Comparison of ENCODE assay signal across 8 cellular contexts in the genomic region with DNA sequence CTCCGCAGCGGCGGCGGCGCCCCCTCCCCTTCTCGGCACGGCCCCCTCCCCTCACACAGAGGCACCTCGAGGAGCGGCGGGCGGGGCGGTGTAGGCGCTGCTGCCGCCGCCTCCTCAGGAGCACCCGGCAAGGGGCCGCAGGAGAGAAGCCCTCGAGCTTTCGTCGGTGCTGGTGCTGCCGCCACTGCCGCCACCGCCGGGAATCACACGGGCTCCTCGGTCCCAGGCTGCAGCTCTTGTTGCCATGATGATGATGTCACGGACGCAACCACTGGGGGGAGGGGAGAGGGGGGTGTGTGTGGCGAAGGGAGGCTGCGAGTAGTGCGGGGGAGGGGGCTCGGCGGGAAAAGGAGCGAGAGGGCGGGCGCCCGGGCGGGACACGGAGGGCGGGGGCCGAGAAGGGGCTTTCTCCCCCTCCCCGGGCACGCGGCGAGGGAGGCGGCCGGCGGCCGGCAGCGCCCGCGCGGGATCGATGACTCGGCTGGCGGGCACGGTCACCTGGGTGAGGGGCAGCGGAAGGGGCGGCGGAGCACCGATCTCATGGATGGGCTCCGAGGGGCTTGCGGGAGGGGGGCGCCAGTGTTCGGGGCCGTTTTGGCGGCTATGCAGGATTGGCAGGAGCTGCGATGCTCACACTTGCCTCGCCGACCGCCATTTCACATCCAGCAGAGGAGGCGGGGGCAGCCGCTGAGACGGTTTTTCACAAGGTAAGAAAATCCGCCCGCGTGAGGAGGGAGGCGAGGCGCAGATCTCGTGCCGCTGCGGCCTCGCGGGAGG. TPM values are rescaled to one million over a fixed set of nuclear protein-coding genes. Genes with fewer than 3 reads are reported as not detected.
DNase-seq lines count a peak whose midpoint lies in the region; TF ChIP-seq lines count a peak whose summit lies in the region.

TSS of gene REV3L (minus strand) at position 260 of the 777 bp plus-strand sequence. CDS start 330 bp downstream, outside the sequence.

- peak within 1 kb of the TSS; percentile 72 for H2AFZ ChIP-seq in SK-N-SH (ENCODE audit: low read depth)
- H2AFZ ChIP-seq in osteoblast (ENCODE audit: low read length), result peak within 1 kb of the TSS; percentile 86

- intact Hi-C loops in testis (cut with DNase I; ENCODE audit: low total_unique reads), result loop anchor here (5.0 kb wide), 2 partner anchors 69 to 119 kb away; no protein-coding TSS in a partner anchor

- WGBS in SK-N-SH (ENCODE audit: low lambda C conversion rate), result 0% methylated on average over 26 of the region's 84 CpGs
- WGBS in testis, 2 donors, result 0 to 1% methylated on average over 12 to 61 of the region's 84 CpGs

- H3K36me3 ChIP-seq in ES-I3 (ENCODE audit: insufficient read depth, low read length) (no peaks in the 10 kb centered on the region), H7 (replicated peaks; ENCODE audit: control insufficient read depth, insufficient read depth, low read length) (no peaks in the 10 kb centered on the region; the same call in 1 of the 2 replicates), MG63 (no peaks in the 10 kb centered on the region), SK-N-SH (replicated peaks in 1 of 2; ENCODE audit: control insufficient read depth in 1 of 2, insufficient read depth in 2 of 2, low read length in 1 of 2) (peaks cover 2 to 6% of the 10 kb centered on the region in 2 experiments), osteoblast (ENCODE audit: insufficient read depth, low read length) (peaks cover 3% of the 10 kb centered on the region), testis (ENCODE audit: low read depth, missing control alignments) (no peaks in the 10 kb centered on the region)

- H3K27me3 ChIP-seq in H7 (ENCODE audit: control insufficient read depth, insufficient read depth, low read length), result peaks cover 34% of the 10 kb centered on the region
- no peaks in the 10 kb centered on the region for H3K27me3 ChIP-seq in MG63
- no peaks in the 10 kb centered on the region for H3K27me3 ChIP-seq in SK-N-SH (ENCODE audit: insufficient read depth)
- no peaks in the 10 kb centered on the region for H3K27me3 ChIP-seq in osteoblast (ENCODE audit: insufficient read depth, low read length)
- H3K27me3 ChIP-seq in testis, result no peaks in the 10 kb centered on the region

- DNase-seq in H7 (peak; percentile 88), MG63 (peak; percentile 88), SK-N-SH (peak; percentile 91), glomerular endothelial cell (ENCODE audit: extremely low read depth, low read depth, low spot score) (no peak), osteoblast (ENCODE audit: insufficient read length, low spot score, missing footprints) (peak; percentile 95), testis (peak; percentile 92)
- DNase-seq in activated naive CD4-positive, alpha-beta T cell treated with anti-CD3 and anti-CD28 coated beads, Interleukin-2, amount 50 U/mL, for 16 hours, result peak; percentile 92

- no peak for TF ChIP-seq RAD21 in SK-N-SH (IDR thresholded peaks at IDR 0.05; ENCODE audit: low read length)

- TF ChIP-seq EP300 in SK-N-SH (IDR thresholded peaks at IDR 0.05; ENCODE audit: borderline replicate concordance in 1 of 2, low read depth in 1 of 2, low read length in 1 of 2), result peak in 1 of 2 experiments; percentile 51; a peak in 2 of 4 replicates

- H4K20me1 ChIP-seq in SK-N-SH (ENCODE audit: insufficient read depth), result peaks cover 12% of the 10 kb centered on the region; the same call in 1 of the 2 replicates
- H4K20me1 ChIP-seq in osteoblast (ENCODE audit: insufficient read depth, low read length), result peaks cover 9% of the 10 kb centered on the region

- POLR2A ChIA-PET in SK-N-SH (lab: Yijun Ruan, JAX), result interaction anchor here (0.5 to 2.7 kb wide), 12 partner anchors 20 to 559 kb away, joined by 3 to 9 read pairs (median 4); a partner anchor contains a TSS

- CTCF ChIA-PET in SK-N-SH (lab: Yijun Ruan, JAX), result interaction anchor here (0.9 to 1.8 kb wide), 3 partner anchors 36 to 159 kb away, joined by 3 read pairs; no protein-coding TSS in a partner anchor

- H3K79me2 ChIP-seq in SK-N-SH (ENCODE audit: insufficient read depth), result peaks cover 77% of the 10 kb centered on the region
- H3K79me2 ChIP-seq in osteoblast (ENCODE audit: insufficient read depth, low read length), result peaks cover 76% of the 10 kb centered on the region

- H3K4me2 ChIP-seq in SK-N-SH, result peak within 1 kb of the TSS; percentile 72
- peak within 1 kb of the TSS; percentile 96 for H3K4me2 ChIP-seq in osteoblast (ENCODE audit: insufficient read depth, low read length)

- peaks cover 34% of the 10 kb centered on the region for H3F3A ChIP-seq in SK-N-SH (replicated peaks; ENCODE audit: insufficient read depth)

- TF ChIP-seq CTCF in SK-N-SH (IDR thresholded peaks at IDR 0.05), result no peak
- TF ChIP-seq CTCF in osteoblast (IDR thresholded peaks at IDR 0.05; ENCODE audit: extremely low read depth, low read depth, low read length), result no peak
- no peak for TF ChIP-seq CTCF in testis (IDR thresholded peaks at IDR 0.05)

- H3K27ac ChIP-seq in SK-N-SH (ENCODE audit: low read depth in 2 of 2, low read length in 1 of 2) (peak within 1 kb of the TSS; percentile 92 to 94), osteoblast (ENCODE audit: low read depth, low read length) (peak within 1 kb of the TSS; percentile 97), testis (peak within 1 kb of the TSS; percentile 100)

- H3K9me3 ChIP-seq in ES-I3 (ENCODE audit: control insufficient read depth, insufficient read depth, low read length), result no peaks in the 10 kb centered on the region; the same call in 1 of the 2 replicates
- H3K9me3 ChIP-seq in MG63, result no peaks in the 10 kb centered on the region
- no peaks in the 10 kb centered on the region; the same call in 1 of the 2 replicates for H3K9me3 ChIP-seq in SK-N-SH
- H3K9me3 ChIP-seq in osteoblast (ENCODE audit: low read depth, low read length), result no peaks in the 10 kb centered on the region
- no peaks in the 10 kb centered on the region for H3K9me3 ChIP-seq in testis

- H3K9ac ChIP-seq in ES-I3 (ENCODE audit: low read depth, low read length) (peak within 1 kb of the TSS; percentile 77), SK-N-SH (peak within 1 kb of the TSS; percentile 78)

- H3K4me1 ChIP-seq in ES-I3 (ENCODE audit: insufficient read depth, low read length), result peaks cover 15% of the 10 kb centered on the region
- H3K4me1 ChIP-seq in SK-N-SH (ENCODE audit: control insufficient read depth in 1 of 2, insufficient read depth in 2 of 2, low read depth in 1 of 2, low read length in 1 of 2), result peaks cover 18 to 26% of the 10 kb centered on the region in 2 experiments; a peak in 3 of 4 replicates
- peaks cover 40% of the 10 kb centered on the region for H3K4me1 ChIP-seq in osteoblast (ENCODE audit: insufficient read depth, low read length)
- H3K4me1 ChIP-seq in testis, result peaks cover 13% of the 10 kb centered on the region

- TF ChIP-seq POLR2A in testis (IDR thresholded peaks at IDR 0.05), result peak; percentile 21

- H3K9me2 ChIP-seq in SK-N-SH, result no peaks in the 10 kb centered on the region

- H3K4me3 ChIP-seq in H7 (ENCODE audit: insufficient read depth, low read depth, low read length) (peak within 1 kb of the TSS; percentile 83), MG63 (peak within 1 kb of the TSS; percentile 83), SK-N-SH (ENCODE audit: low read depth in 2 of 2, low read length in 1 of 2) (peak within 1 kb of the TSS; percentile 81 to 89), osteoblast (ENCODE audit: insufficient read depth, low read length) (peak within 1 kb of the TSS; percentile 92), testis (peak within 1 kb of the TSS; percentile 91 to 98)

TF ChIP-seq in SK-N-SH, 30 proteins besides CTCF, POLR2A, EP300 and RAD21 (continues in another document):
- TF ChIP-seq MXI1 (IDR thresholded peaks at IDR 0.05; ENCODE audit: low read depth, low read length), result peak; percentile 44
- 0 out of 2 replicates have a peak, but pooled peaks have one; percentile 13 for TF ChIP-seq MEF2A (IDR thresholded peaks at IDR 0.05; ENCODE audit: borderline replicate concordance, low read depth)
- TF ChIP-seq REST (IDR thresholded peaks at IDR 0.05; ENCODE audit: low read depth, low read length), result 0 out of 2 replicates have a peak, but pooled peaks have one; percentile 2

RNA-seq across cellular contexts. Expression of gene REV3L, which starts in this region (rescaled TPM):
- total RNA-seq in H7 (2014; rRNA removed; shearing (Covaris generic)), result 2.1 and 5.2 TPM in 2 replicates
- total RNA-seq in MG63 (2014; rRNA removed; shearing (Covaris generic); ENCODE audit: low replicate concordance), result 6.6 and 7.5 TPM in 2 replicates
- polyA plus RNA-seq in SK-N-SH (2012; rRNA removed), result 7.3 and 8.6 TPM in 2 replicates
- polyA plus RNA-seq in SK-N-SH (2012; cell fraction: cytosol; rRNA removed), result 8.9 and 9.8 TPM in 2 replicates
- polyA plus RNA-seq in SK-N-SH (2012; cell fraction: nucleus; rRNA removed), result 7.5 and 16.7 TPM in 2 replicates
- total RNA-seq in glomerular endothelial cell, result 29.4 and 30.5 TPM in 2 replicates
- total RNA-seq in osteoblast, result 41.3 and 42.0 TPM in 2 replicates
- total RNA-seq in testis, result 10 to 100 TPM; 48.8 to 56.8 TPM
- 11.1 TPM for polyA plus RNA-seq in testis (ENCODE audit: insufficient read depth, low read depth, low replicate concordance)
